In the genomic region with DNA sequence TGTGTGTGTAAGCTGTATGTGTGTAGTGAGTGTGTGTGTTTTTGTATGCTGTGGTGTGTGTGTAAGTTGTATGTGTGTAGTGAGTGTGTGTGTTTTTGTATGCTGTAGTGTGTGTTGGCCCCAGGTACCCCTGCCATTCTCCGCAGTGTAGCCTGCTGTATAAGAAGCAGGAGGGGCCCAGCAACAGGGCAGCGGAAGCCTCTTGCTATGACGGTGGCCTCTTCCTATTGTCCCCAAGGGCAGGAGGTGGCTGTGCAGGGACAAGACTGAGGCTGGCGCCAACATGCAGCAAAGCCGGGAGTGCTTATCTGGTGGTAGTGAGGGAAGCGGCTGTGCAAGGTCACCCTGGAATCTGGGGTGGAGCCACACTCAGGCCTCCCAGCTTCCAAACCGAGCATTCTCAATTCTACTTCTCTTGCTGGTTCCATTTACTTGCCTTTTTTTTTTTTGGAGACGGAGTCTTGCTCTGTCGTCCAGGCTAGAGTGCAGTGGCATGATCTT, we compare ENCODE assay signal across 8 cellular contexts. TPM values are rescaled to one million over a fixed set of nuclear protein-coding genes. Genes with fewer than 3 reads are reported as not detected.
DNase-seq lines count a peak whose midpoint lies in the region; ATAC-seq, FAIRE-seq and TF ChIP-seq lines count a peak whose summit lies in the region.
"Had no signal": no experiment of that assay in that cellular context is flagged by ENCODE, and none has a peak within 500 bp of the region (broad histone marks: within the 10 kb centered on the region; RNA-seq: fewer than 3 reads in every experiment).

No MANE protein-coding gene starts in this region.

- H3K79me2 ChIP-seq in GM12878 (ENCODE audit: control insufficient read depth, insufficient read depth, low read length) = no peaks in the 10 kb centered on the region

- POLR2A ChIA-PET in GM12878 (lab: Charles Lee) = interaction anchor here (0.7 kb wide), 1 partner anchor 502 kb away, joined by 6 read pairs; no protein-coding TSS in a partner anchor

- SMC1A ChIA-PET in GM12878 (lab: Charles Lee; ENCODE audit: uncharacterized antibody, unreplicated experiment) = no interaction called here

- DNase-seq in HTR-8/SVneo (ENCODE audit: insufficient read length, low spot score) (no peak), GM12878 (ENCODE audit: low read depth, low spot score) (no peak), kidney (peak; percentile 80), testis (peak; percentile 93), medulla oblongata (ENCODE audit: extremely low spot score) (no peak)
- DNase-seq in NK-92 treated with Interleukin-12 subunit alpha and Interleukin-12 subunit beta, amount 100 ng/mL, for 24 hours (lab: John Stamatoyannopoulos, UW) = no peak

- H3K27ac ChIP-seq in GM12878 (ENCODE audit: control insufficient read depth, insufficient read depth) = no peak overlapping the region
- peak overlapping the region in 1 of 2 donors; percentile 2 for H3K27ac ChIP-seq in kidney (ENCODE audit: low read depth in 2 of 2, low read length in 2 of 2)
- peak overlapping the region in 1 of 2 donors; percentile 45 for H3K27ac ChIP-seq in testis

- no peak for TF ChIP-seq CTCF in GM12878 (IDR thresholded peaks at IDR 0.05 in 2 of 3, conservative IDR thresholded peaks at IDR 0.05 in 1 of 3; ENCODE audit: control insufficient read depth in 2 of 3, extremely low read depth in 1 of 3, insufficient read depth in 1 of 3, low read depth in 3 of 3, low read length in 3 of 3)
- no peak for TF ChIP-seq CTCF in kidney (IDR thresholded peaks at IDR 0.05; ENCODE audit: borderline replicate concordance, extremely low read depth, insufficient read depth)
- no peak for TF ChIP-seq CTCF in testis (IDR thresholded peaks at IDR 0.05)

- ATAC-seq in GM12878 = peak; percentile 34; the same call in 2 of the 3 replicates
- no peak for ATAC-seq in GM19397 (IDR thresholded peaks at IDR 0.05; ENCODE audit: unreplicated experiment)

- H3K36me3 ChIP-seq in GM12878 (ENCODE audit: control insufficient read depth in 2 of 2, insufficient read depth in 2 of 2, low read length in 1 of 2) (no peaks in the 10 kb centered on the region), kidney (ENCODE audit: control insufficient read depth in 1 of 2, insufficient read depth in 2 of 2, low read length in 2 of 2) (no peaks in the 10 kb centered on the region), testis (ENCODE audit: low read depth, missing control alignments) (no peaks in the 10 kb centered on the region)

- no peak for TF ChIP-seq RAD21 in GM12878 (IDR thresholded peaks at IDR 0.05; ENCODE audit: insufficient read depth, low read depth, low read length)

- BruUV-seq in GM12878 (replicated peaks; lab: Mats Ljungman, UMichigan) = no TSS peak

- H3K4me3 ChIP-seq in GM12878 (no peak overlapping the region), kidney (ENCODE audit: low read length in 2 of 2) (no peak overlapping the region), testis (no peak overlapping the region)

- no peaks in the 10 kb centered on the region for H4K20me1 ChIP-seq in GM12878 (ENCODE audit: control insufficient read depth, insufficient read depth)

- H3K9ac ChIP-seq in GM12878 (ENCODE audit: control insufficient read depth, insufficient read depth, low read length) = no peak overlapping the region
- H3K9ac ChIP-seq in kidney (ENCODE audit: low read length in 2 of 2) = no peak overlapping the region

- TF ChIP-seq POLR2A in GM12878 (IDR thresholded peaks at IDR 0.05; ENCODE audit: low read depth, low read length) (no peak), testis (IDR thresholded peaks at IDR 0.05) (no peak)

- no peak overlapping the region for H2AFZ ChIP-seq in GM12878 (ENCODE audit: control insufficient read depth, low read depth, low read length)

- H3K27me3 ChIP-seq in GM12878 (replicated peaks in 1 of 2; ENCODE audit: control insufficient read depth in 2 of 2, insufficient read depth in 2 of 2, low read length in 1 of 2) (no peaks in the 10 kb centered on the region; a peak in 1 of 4 replicates), testis (no peaks in the 10 kb centered on the region)

- H3K9me3 ChIP-seq in GM12878 (replicated peaks; ENCODE audit: control insufficient read depth, insufficient read depth, low read length) = peaks cover 2% of the 10 kb centered on the region; the same call in 2 of the 3 replicates
- no peaks in the 10 kb centered on the region for H3K9me3 ChIP-seq in kidney (ENCODE audit: control insufficient read depth in 1 of 2, low read length in 2 of 2)
- H3K9me3 ChIP-seq in testis = no peaks in the 10 kb centered on the region

- H3K4me1 ChIP-seq in GM12878 (ENCODE audit: control insufficient read depth, insufficient read depth, low read length) = no peaks in the 10 kb centered on the region
- H3K4me1 ChIP-seq in kidney (ENCODE audit: control insufficient read depth in 1 of 2, insufficient read depth in 1 of 2, low read depth in 1 of 2, low read length in 2 of 2) = peaks cover 10 to 40% of the 10 kb centered on the region in 2 donors
- H3K4me1 ChIP-seq in testis = peaks cover 38% of the 10 kb centered on the region

- WGBS in GM12878 (ENCODE audit: insufficient coverage, insufficient replicate concordance, low lambda C conversion rate, missing lambda C conversion rate) = 52% methylated on average over 9 of the region's 9 CpGs
- 7 to 13% methylated on average over 5 to 9 of the region's 9 CpGs for WGBS in testis, 2 donors

- FAIRE-seq in HTR-8/SVneo (lab: Jason Lieb, UNC) (peak; percentile 97), GM12878 (lab: Jason Lieb, UNC) (no peak), kidney (lab: Jason Lieb, UNC) (peak; percentile 65)

- intact Hi-C loops in GM12878 (cut with micrococcal nuclease; ENCODE audit: unreplicated experiment) = no loop called here
- intact Hi-C loops in kidney (cut with DNase I) = no loop called here
- intact Hi-C loops in testis (cut with DNase I; ENCODE audit: low total_unique reads) = no loop called here

- in situ Hi-C loops in GM12878 (cut with MboI) = no loop called here

- no peak for TF ChIP-seq EP300 in GM12878 (IDR thresholded peaks at IDR 0.05; ENCODE audit: borderline replicate concordance in 1 of 2, control insufficient read depth in 1 of 2, low read depth in 2 of 2, low read length in 2 of 2)

- CTCF ChIA-PET in GM12878 (lab: Yijun Ruan, JAX) = interaction anchor here (0.6 kb wide), 1 partner anchor 177 kb away, joined by 3 read pairs; no protein-coding TSS in a partner anchor

- no peak overlapping the region for H3K4me2 ChIP-seq in GM12878 (ENCODE audit: control insufficient read depth, insufficient read depth)

- RAD21 ChIA-PET in GM12878 (lab: Charles Lee; ENCODE audit: unreplicated experiment) = no interaction called here

RNA-seq across cellular contexts. Expression of a gene that starts 5.1 kb away (rescaled TPM):
- total RNA-seq in GM12878 (2013; cell fraction: nucleolus; rRNA removed) = not detected in 2 replicates
- total RNA-seq in GM12878 (2014; rRNA removed) = not detected in 2 replicates
- total RNA-seq in GM12878 (2014; rRNA removed; fragmentation: Illumina TruSeq; extraction: Trizol) = not detected in 2 replicates
- not detected in 2 replicates for total RNA-seq in GM12878 (2021)
- polyA plus RNA-seq in GM12878 (2011; ENCODE audit: low read depth) = not detected
- not detected in 2 replicates for polyA plus RNA-seq in GM12878 (2011; rRNA removed)
- not detected in 2 replicates for polyA plus RNA-seq in GM12878 (2011; cell fraction: cytosol; rRNA removed)
- polyA plus RNA-seq in GM12878 (2011; cell fraction: nucleus; rRNA removed) = not detected in 2 replicates
- polyA plus RNA-seq in GM12878 (2012) = not detected in 2 replicates
- polyA plus RNA-seq in GM12878 (2014; fragmentation: Illumina TruSeq; extraction: Trizol) = not detected in 2 replicates
- not detected for polyA plus RNA-seq in GM12878 (2014; fragmentation: Nextera tagmentation; extraction: Ambion mirVana)
- not detected in 2 replicates for polyA plus RNA-seq in GM12878 (2014; rRNA removed)
- not detected for polyA plus RNA-seq in GM12878 (2016; fragmentation: Nextera tagmentation; extraction: Ambion mirVana)
- not detected in 2 replicates for polyA minus RNA-seq in GM12878 (2011; rRNA and poly(A)+ RNA removed)
- polyA minus RNA-seq in GM12878 (2011; cell fraction: cytosol; rRNA and poly(A)+ RNA removed) = not detected in 2 replicates
- polyA minus RNA-seq in GM12878 (2011; cell fraction: nucleus; rRNA and poly(A)+ RNA removed) = not detected in 2 replicates
- 5.3 TPM for total RNA-seq in kidney
- 3.2 TPM for polyA plus RNA-seq in kidney (ENCODE audit: insufficient read depth, low read depth, low replicate concordance)
- 10 to 100 TPM; 56.9 to 69.8 TPM for total RNA-seq in testis
- 15.0 TPM for polyA plus RNA-seq in testis (ENCODE audit: insufficient read depth, low read depth, low replicate concordance)

RNA-seq across cellular contexts. Expression of a gene that starts 8.4 kb away (rescaled TPM):
- total RNA-seq in GM12878 (2013; cell fraction: nucleolus; rRNA removed) = not detected in 2 replicates
- total RNA-seq in GM12878 (2014; rRNA removed) (not detected in 2 replicates), GM12878 (2014; rRNA removed; fragmentation: Illumina TruSeq; extraction: Trizol) (not detected in 2 replicates), GM12878 (2021) (not detected in 2 replicates), kidney (51.2 TPM), testis (1 to 10 TPM; 2.5 to 6.5 TPM)
- polyA plus RNA-seq in GM12878 (2011; ENCODE audit: low read depth) = not detected
- polyA plus RNA-seq in GM12878 (2011; rRNA removed) (not detected in 2 replicates), GM12878 (2014; fragmentation: Illumina TruSeq; extraction: Trizol) (not detected in 2 replicates), GM12878 (2014; fragmentation: Nextera tagmentation; extraction: Ambion mirVana) (not detected), GM12878 (2014; rRNA removed) (not detected in 2 replicates), GM12878 (2016; fragmentation: Nextera tagmentation; extraction: Ambion mirVana) (not detected), kidney (ENCODE audit: insufficient read depth, low read depth, low replicate concordance) (13.3 TPM), testis (ENCODE audit: insufficient read depth, low read depth, low replicate concordance) (7.1 TPM)
- polyA plus RNA-seq in GM12878 (2011; cell fraction: cytosol; rRNA removed) = not detected in 2 replicates
- polyA plus RNA-seq in GM12878 (2011; cell fraction: nucleus; rRNA removed) = not detected in 2 replicates
- polyA plus RNA-seq in GM12878 (2012) = not detected in 2 replicates
- polyA minus RNA-seq in GM12878 (2011; rRNA and poly(A)+ RNA removed) = not detected in 2 replicates
- not detected in 2 replicates for polyA minus RNA-seq in GM12878 (2011; cell fraction: cytosol; rRNA and poly(A)+ RNA removed)
- polyA minus RNA-seq in GM12878 (2011; cell fraction: nucleus; rRNA and poly(A)+ RNA removed) = not detected in 2 replicates

RNA-seq across cellular contexts. Expression of a gene that starts 43.6 kb away (rescaled TPM):
- not detected in 2 replicates for total RNA-seq in GM12878 (2013; cell fraction: nucleolus; rRNA removed)
- total RNA-seq in GM12878 (2014; rRNA removed) (not detected in 2 replicates), GM12878 (2014; rRNA removed; fragmentation: Illumina TruSeq; extraction: Trizol) (not detected in 2 replicates), GM12878 (2021) (not detected in 2 replicates), kidney (not detected), testis (not detected)
- polyA plus RNA-seq in GM12878 (2011; ENCODE audit: low read depth) = not detected
- polyA plus RNA-seq in GM12878 (2011; rRNA removed) (not detected in 2 replicates), GM12878 (2014; fragmentation: Illumina TruSeq; extraction: Trizol) (not detected in 2 replicates), GM12878 (2014; fragmentation: Nextera tagmentation; extraction: Ambion mirVana) (not detected), GM12878 (2014; rRNA removed) (not detected in 2 replicates), GM12878 (2016; fragmentation: Nextera tagmentation; extraction: Ambion mirVana) (not detected), kidney (ENCODE audit: insufficient read depth, low read depth, low replicate concordance) (not detected), testis (ENCODE audit: insufficient read depth, low read depth, low replicate concordance) (not detected)
- not detected in 2 replicates for polyA plus RNA-seq in GM12878 (2011; cell fraction: cytosol; rRNA removed)
- polyA plus RNA-seq in GM12878 (2011; cell fraction: nucleus; rRNA removed) = not detected in 2 replicates
- polyA plus RNA-seq in GM12878 (2012) = not detected in 2 replicates
- not detected in 2 replicates for polyA minus RNA-seq in GM12878 (2011; rRNA and poly(A)+ RNA removed)
- not detected in 2 replicates for polyA minus RNA-seq in GM12878 (2011; cell fraction: cytosol; rRNA and poly(A)+ RNA removed)
- polyA minus RNA-seq in GM12878 (2011; cell fraction: nucleus; rRNA and poly(A)+ RNA removed) = not detected in 2 replicates
- total RNA-seq: mesenteric fat pad had no signal

RNA-seq across cellular contexts. Expression of a gene that starts 44.2 kb away (rescaled TPM):
- total RNA-seq in GM12878 (2013; cell fraction: nucleolus; rRNA removed) = not detected in 2 replicates
- not detected in 2 replicates for total RNA-seq in GM12878 (2014; rRNA removed)
- not detected in 2 replicates for total RNA-seq in GM12878 (2014; rRNA removed; fragmentation: Illumina TruSeq; extraction: Trizol)
- total RNA-seq in GM12878 (2021) = not detected in 2 replicates
- polyA plus RNA-seq in GM12878 (2011; ENCODE audit: low read depth) = not detected
- not detected in 2 replicates for polyA plus RNA-seq in GM12878 (2011; rRNA removed)
- not detected in 2 replicates for polyA plus RNA-seq in GM12878 (2011; cell fraction: cytosol; rRNA removed)
- not detected in 2 replicates for polyA plus RNA-seq in GM12878 (2011; cell fraction: nucleus; rRNA removed)
- polyA plus RNA-seq in GM12878 (2012) = not detected in 2 replicates
- polyA plus RNA-seq in GM12878 (2014; fragmentation: Illumina TruSeq; extraction: Trizol) = not detected in 2 replicates
- polyA plus RNA-seq in GM12878 (2014; fragmentation: Nextera tagmentation; extraction: Ambion mirVana) = not detected
- not detected in 2 replicates for polyA plus RNA-seq in GM12878 (2014; rRNA removed)
- polyA plus RNA-seq in GM12878 (2016; fragmentation: Nextera tagmentation; extraction: Ambion mirVana) = not detected
- polyA minus RNA-seq in GM12878 (2011; rRNA and poly(A)+ RNA removed) = not detected in 2 replicates
- polyA minus RNA-seq in GM12878 (2011; cell fraction: cytosol; rRNA and poly(A)+ RNA removed) = not detected in 2 replicates
- polyA minus RNA-seq in GM12878 (2011; cell fraction: nucleus; rRNA and poly(A)+ RNA removed) = not detected in 2 replicates
- total RNA-seq in kidney = not detected
- not detected for polyA plus RNA-seq in kidney (ENCODE audit: insufficient read depth, low read depth, low replicate concordance)
- total RNA-seq in testis = not detected
- not detected for polyA plus RNA-seq in testis (ENCODE audit: insufficient read depth, low read depth, low replicate concordance)
- total RNA-seq: mesenteric fat pad had no signal

Comparison
In these comparisons a context has a peak if more than half of its experiments do, and no peak if none do; other contexts are left out.
1. DNase-seq: peak in kidney (single experiment) and testis (single experiment); none in HTR-8/SVneo (single experiment), GM12878 (single experiment), NK-92 treated with Interleukin-12 subunit alpha and Interleukin-12 subunit beta, amount 100 ng/mL, for 24 hours (single experiment) and medulla oblongata (single experiment).